9 cellular contexts compared by ENCODE assay signal in genomic region chr1:234977891-234978396, GRCh38.
A peak's percentile ranks its signal among the peaks of the same experiment; 100 is the strongest.
DNase-seq lines count a peak whose midpoint lies in the region; ATAC-seq and TF ChIP-seq lines count a peak whose summit lies in the region.
"Had no signal": no experiment of that assay in that cellular context is flagged by ENCODE, and none has a peak within 500 bp of the region (broad histone marks: within the 10 kb centered on the region; RNA-seq: fewer than 3 reads in every experiment).

No MANE protein-coding gene starts in this region.

- CTCF ChIA-PET in IMR-90 (lab: Yijun Ruan, JAX) (interaction anchor here (1.2 kb wide), 1 partner anchor 270 kb away, joined by 3 read pairs; no protein-coding TSS in a partner anchor), GM10248 (lab: Yijun Ruan, JAX) (interaction anchor here (0.9 to 7.1 kb wide), 16 partner anchors 8 to 491 kb away, joined by 3 to 46 read pairs (median 6); no protein-coding TSS in a partner anchor)

- H3K27me3 ChIP-seq in IMR-90 (ENCODE audit: control insufficient read depth, insufficient read depth, low read length) (no peaks in the 10 kb centered on the region), duodenal mucosa (ENCODE audit: control insufficient read depth in 1 of 2, insufficient read depth in 2 of 2, low read length in 2 of 2) (no peaks in the 10 kb centered on the region), gastrocnemius medialis (no peaks in the 10 kb centered on the region)

- POLR2A ChIA-PET in IMR-90 (lab: Charles Lee; ENCODE audit: unreplicated experiment), result interaction anchor here (0.9 kb wide), 1 partner anchor 254 kb away, joined by 3 read pairs; no protein-coding TSS in a partner anchor
- POLR2A ChIA-PET in GM10248 (lab: Yijun Ruan, JAX), result interaction anchor here (0.5 to 3.7 kb wide), 12 partner anchors 10 to 366 kb away, joined by 3 to 17 read pairs (median 5); no protein-coding TSS in a partner anchor

- peak overlapping the region; percentile 96 for H2BK5ac ChIP-seq in IMR-90 (ENCODE audit: low read depth, low read length, poor library complexity, severe bottlenecking)

- peak overlapping the region; percentile 91 for H3K18ac ChIP-seq in IMR-90 (ENCODE audit: low read depth, low read length)

- H2BK15ac ChIP-seq in IMR-90 (ENCODE audit: low read depth, low read length), result peak overlapping the region; percentile 79; the same call in 2 of the 3 replicates

- TF ChIP-seq CTCF in IMR-90 (conservative IDR thresholded peaks at IDR 0.05; ENCODE audit: low read depth, low read length), result no peak
- no peak for TF ChIP-seq CTCF in gastrocnemius medialis (IDR thresholded peaks at IDR 0.05 in 4 of 5, conservative IDR thresholded peaks at IDR 0.05 in 1 of 5)
- no peak for TF ChIP-seq CTCF in GM10248 (IDR thresholded peaks at IDR 0.05; ENCODE audit: control extremely low read depth, extremely low read depth, low read depth, missing control alignments)

- H3K4me2 ChIP-seq in IMR-90 (ENCODE audit: low read depth, low read length), result peak overlapping the region; percentile 61; the same call in 1 of the 2 replicates

- H3K79me1 ChIP-seq in IMR-90 (ENCODE audit: low read depth in 1 of 2, low read length in 2 of 2), result peaks cover 0 to 18% of the 10 kb centered on the region in 2 experiments; a peak in 2 of 4 replicates

- H2AFZ ChIP-seq in IMR-90 (replicated peaks; ENCODE audit: low read length, poor library complexity), result peak overlapping the region; percentile 60

- H3K27ac ChIP-seq in IMR-90 (ENCODE audit: insufficient read depth, low read length) (peak overlapping the region; percentile 91), duodenal mucosa (ENCODE audit: low read depth, low read length) (peak overlapping the region; percentile 87), gastrocnemius medialis (peak overlapping the region; percentile 83 to 91 (median 89))

- no TSS peak for BruUV-seq in IMR-90 (replicated peaks; lab: Mats Ljungman, UMichigan)

- intact Hi-C loops in IMR-90 (cut with micrococcal nuclease) (no loop called here), gastrocnemius medialis (cut with DNase I; ENCODE audit: low total_unique reads) (no loop called here)

- dilution Hi-C loops in IMR-90 (cut with HindIII; ENCODE audit: low sequenced_read_pairs, unreplicated experiment), result no loop called here

- DNase-seq in IMR-90 (no peak), NCI-H82 treated with DMSO at 0.1 percent for 48 hours (lab: John Stamatoyannopoulos, UW; ENCODE audit: unreplicated experiment) (peak; percentile 9), gastrocnemius medialis (no peak), SW 1271 (lab: John Stamatoyannopoulos, UW) (no peak), GM10248 (ENCODE audit: extremely low spot score) (no peak)
- DNase-seq: activated CD8-positive, alpha-beta memory T cell treated with anti-CD3 and anti-CD28 coated beads, Interleukin-2, amount 50 U/mL, for 48 hours had no signal

- H3K56ac ChIP-seq in IMR-90 (ENCODE audit: extremely low read depth, insufficient read depth, low read length), result 0 out of 2 replicates have a peak overlapping the region, but pooled peaks have one; percentile 5

- peaks cover 49% of the 10 kb centered on the region for H3K9me1 ChIP-seq in IMR-90 (ENCODE audit: insufficient read depth, low read length)

- ATAC-seq in IMR-90 (ENCODE audit: low read depth), result no peak
- no peak for ATAC-seq in gastrocnemius medialis
- ATAC-seq in HG03095 (IDR thresholded peaks at IDR 0.05; ENCODE audit: unreplicated experiment), result no peak
- no peak for ATAC-seq in GM21529 (IDR thresholded peaks at IDR 0.05; ENCODE audit: unreplicated experiment)

- peaks cover 51% of the 10 kb centered on the region for H3K4me1 ChIP-seq in IMR-90 (ENCODE audit: control insufficient read depth, insufficient read depth, low read length)
- H3K4me1 ChIP-seq in duodenal mucosa (ENCODE audit: control insufficient read depth in 1 of 2, insufficient read depth in 2 of 2, low read length in 2 of 2), result peaks cover 82 to 86% of the 10 kb centered on the region in 2 donors
- H3K4me1 ChIP-seq in gastrocnemius medialis, result peaks cover 53 to 72% of the 10 kb centered on the region in 2 donors

- peak overlapping the region; percentile 80 for H2BK20ac ChIP-seq in IMR-90 (ENCODE audit: low read depth, low read length)

- peak overlapping the region; percentile 93 for H2AK5ac ChIP-seq in IMR-90 (ENCODE audit: low read depth, low read length)

- H4K8ac ChIP-seq in IMR-90 (ENCODE audit: low read depth in 2 of 2, low read length in 2 of 2), result peak overlapping the region; percentile 29 to 81; a peak in 3 of 4 replicates

- no peaks in the 10 kb centered on the region for H3K36me3 ChIP-seq in IMR-90 (ENCODE audit: control insufficient read depth, insufficient read depth, low read length)
- H3K36me3 ChIP-seq in duodenal mucosa (ENCODE audit: control insufficient read depth in 1 of 2, insufficient read depth in 2 of 2, low read length in 2 of 2), result no peaks in the 10 kb centered on the region
- H3K36me3 ChIP-seq in gastrocnemius medialis, result no peaks in the 10 kb centered on the region

- H3K9me3 ChIP-seq in IMR-90 (ENCODE audit: control insufficient read depth, insufficient read depth, low read length) (no peaks in the 10 kb centered on the region), duodenal mucosa (ENCODE audit: control insufficient read depth in 1 of 2, low read length in 2 of 2) (no peaks in the 10 kb centered on the region), gastrocnemius medialis (no peaks in the 10 kb centered on the region)

- peak overlapping the region; percentile 99 for H2BK120ac ChIP-seq in IMR-90 (ENCODE audit: low read depth, low read length)

- peak overlapping the region; percentile 93 for H4K5ac ChIP-seq in IMR-90 (ENCODE audit: low read depth, low read length)

- H4K20me1 ChIP-seq in IMR-90 (ENCODE audit: insufficient read depth, low read length), result no peaks in the 10 kb centered on the region

- no peak overlapping the region for H3K4me3 ChIP-seq in IMR-90 (ENCODE audit: insufficient read depth, low read depth, low read length)
- peak overlapping the region; percentile 25 to 32 for H3K4me3 ChIP-seq in duodenal mucosa (ENCODE audit: low read depth in 1 of 2, low read length in 2 of 2)
- H3K4me3 ChIP-seq in gastrocnemius medialis, result no peak overlapping the region

- no peak for TF ChIP-seq POLR2A in IMR-90 (IDR thresholded peaks at IDR 0.05; ENCODE audit: low read depth, low read length)
- no peak for TF ChIP-seq POLR2A in gastrocnemius medialis (IDR thresholded peaks at IDR 0.05)

- peak overlapping the region; percentile 97 for H3K4ac ChIP-seq in IMR-90 (ENCODE audit: low read depth, low read length)

- peak overlapping the region; percentile 72 for H3K14ac ChIP-seq in IMR-90 (replicated peaks; ENCODE audit: low read depth, low read length)

- TF ChIP-seq RAD21 in IMR-90 (IDR thresholded peaks at IDR 0.05; ENCODE audit: low read length), result no peak

- H3K9ac ChIP-seq in IMR-90 (ENCODE audit: low read depth, low read length), result peak overlapping the region; percentile 39
- H3K9ac ChIP-seq in duodenal mucosa (ENCODE audit: low read depth in 1 of 2, low read length in 2 of 2), result peak overlapping the region; percentile 56 to 67

- H3K23ac ChIP-seq in IMR-90 (ENCODE audit: low read depth, low read length), result peak overlapping the region; percentile 74; the same call in 1 of the 2 replicates

- 39% methylated on average over 3 of the region's 7 CpGs; no CpG with 5 or more reads in 1 of the 2 experiments for WGBS in IMR-90 (ENCODE audit: extremely low coverage in 2 of 2, insufficient read length in 1 of 2), 2 experiments

- peak overlapping the region; percentile 92 for H4K91ac ChIP-seq in IMR-90 (ENCODE audit: insufficient read depth, low read depth, low read length)

- H2AK9ac ChIP-seq in IMR-90 (replicated peaks; ENCODE audit: low read depth, low read length, poor library complexity), result peak overlapping the region; percentile 81

- in situ Hi-C loops in IMR-90 (cut with MboI; ENCODE audit: low sequenced_read_pairs) (loop anchor here (5.0 to 10.0 kb wide), 2 partner anchors 253 to 481 kb away; no protein-coding TSS in a partner anchor), gastrocnemius medialis (cut with MboI; ENCODE audit: low sequenced_read_pairs in 4 of 4) (loop anchor here in 2 of 4 donors (10.0 to 25.0 kb wide), 3 partner anchors 91 to 473 kb away; no protein-coding TSS in a partner anchor)

TF ChIP-seq in IMR-90, 13 proteins besides CTCF, POLR2A, EP300 and RAD21:
- TF ChIP-seq RFX5 (IDR thresholded peaks at IDR 0.05; ENCODE audit: low read depth, low read length) (no peak), CHD1 (IDR thresholded peaks at IDR 0.05; ENCODE audit: low read depth, low read length) (no peak), BHLHE40 (IDR thresholded peaks at IDR 0.05; ENCODE audit: low read depth, low read length) (0 out of 2 replicates have a peak, but pooled peaks have one; percentile 8)
TF ChIP-seq in IMR-90: peak in this region for 1.

Comparison
In these comparisons a context has a peak if more than half of its experiments do, and no peak if none do; other contexts are left out.
1. H3K4me3 ChIP-seq: peak in duodenal mucosa (2 of 2); none in IMR-90 (single experiment) and gastrocnemius medialis (0 of 4).
2. Peak in every context shown above with its lines, with median percentiles within 50 percentile points of each other: H3K27ac ChIP-seq.